In genomic region chr5:58582411-58583393, GRCh38 we compare ENCODE assay signal across 1 cellular context.
A peak's percentile ranks its signal among the peaks of the same experiment; 100 is the strongest.
TF ChIP-seq lines count a peak whose summit lies in the region.

TSS of gene RAB3C (plus strand) at chr5:58583075. CDS start at chr5:58583209, 134 bp downstream.

TF ChIP-seq in SK-N-SH, 30 proteins besides CTCF, POLR2A, EP300 and RAD21 (continued from another document):
- TF ChIP-seq REST (IDR thresholded peaks at IDR 0.05; ENCODE audit: low read depth, low read length) = peak; percentile 97
- TF ChIP-seq USF2 (IDR thresholded peaks at IDR 0.05; ENCODE audit: borderline replicate concordance, low read depth, low read length) = no peak
- TF ChIP-seq NRF1 (IDR thresholded peaks at IDR 0.05; ENCODE audit: low read depth, low read length) = peak; percentile 65
- TF ChIP-seq EZH2phosphoT487 (IDR thresholded peaks at IDR 0.05; ENCODE audit: borderline replicate concordance, low read depth) = no peak
- TF ChIP-seq NFIC (IDR thresholded peaks at IDR 0.05; ENCODE audit: borderline replicate concordance) = no peak
- TF ChIP-seq IRF3 (IDR thresholded peaks at IDR 0.05; ENCODE audit: low read depth, low read length) = no peak
- no peak for TF ChIP-seq FOXJ3 (CRISPR knock-in tag; IDR thresholded peaks at IDR 0.05)
TF ChIP-seq in SK-N-SH: peak in this region for 6.
